In genomic region chr4:98491862-98492554, GRCh38 we compare ENCODE assay signal across 10 cellular contexts.
DNase-seq lines count a peak whose midpoint lies in the region; ATAC-seq and TF ChIP-seq lines count a peak whose summit lies in the region.
"Had no signal": no experiment of that assay in that cellular context is flagged by ENCODE, and none has a peak within 500 bp of the region (broad histone marks: within the 10 kb centered on the region; RNA-seq: fewer than 3 reads in every experiment).

No MANE protein-coding gene starts in this region.

- no peak overlapping the region for H3K4me3 Mint-ChIP-seq in T-helper 17 cell

- H3K27me3 ChIP-seq in osteoblast (ENCODE audit: insufficient read depth, low read length): no peaks in the 10 kb centered on the region
- H3K27me3 ChIP-seq: BLaER1 treated with 17β-estradiol and CSF1 and Interleukin-3, amounts not matched to agents 10 nM and 100 nM had no signal

- peaks cover 23% of the 10 kb centered on the region for H3K4me1 ChIP-seq in osteoblast (ENCODE audit: insufficient read depth, low read length)
- H3K4me1 ChIP-seq: BLaER1 treated with 17β-estradiol and CSF1 and Interleukin-3, amounts not matched to agents 10 nM and 100 nM had no signal

- no peak for ATAC-seq in T-helper 17 cell

- H3K79me2 ChIP-seq in osteoblast (ENCODE audit: insufficient read depth, low read length): peaks cover 56% of the 10 kb centered on the region

- H3K4me2 ChIP-seq in osteoblast (ENCODE audit: insufficient read depth, low read length): peak overlapping the region; percentile 10
- H3K4me2 ChIP-seq: BLaER1 treated with 17β-estradiol and CSF1 and Interleukin-3, amounts not matched to agents 10 nM and 100 nM had no signal

- H4K20me1 ChIP-seq in osteoblast (ENCODE audit: insufficient read depth, low read length): no peaks in the 10 kb centered on the region
- H4K20me1 ChIP-seq: BLaER1 treated with 17β-estradiol and CSF1 and Interleukin-3, amounts not matched to agents 10 nM and 100 nM had no signal

- H3K36me3 ChIP-seq in osteoblast (ENCODE audit: insufficient read depth, low read length): no peaks in the 10 kb centered on the region
- H3K36me3 ChIP-seq: BLaER1 treated with 17β-estradiol and CSF1 and Interleukin-3, amounts not matched to agents 10 nM and 100 nM had no signal

- no peaks in the 10 kb centered on the region for H3K36me3 Mint-ChIP-seq in T-helper 17 cell (ENCODE audit: low read depth)

- TF ChIP-seq CTCF in osteoblast (IDR thresholded peaks at IDR 0.05; ENCODE audit: extremely low read depth, low read depth, low read length): no peak

- no peak overlapping the region for H2AFZ ChIP-seq in osteoblast (ENCODE audit: low read length)

- H3K27ac ChIP-seq in osteoblast (ENCODE audit: low read depth, low read length): peak overlapping the region; percentile 50
- H3K27ac ChIP-seq: BLaER1 treated with 17β-estradiol and CSF1 and Interleukin-3, amounts not matched to agents 10 nM and 100 nM had no signal

- peak overlapping the region; percentile 19 for H3K27ac Mint-ChIP-seq in T-helper 17 cell

- no peak overlapping the region for H3K4me3 ChIP-seq in osteoblast (ENCODE audit: insufficient read depth, low read length)
- H3K4me3 ChIP-seq: BLaER1 treated with 17β-estradiol and CSF1 and Interleukin-3, amounts not matched to agents 10 nM and 100 nM had no signal

- DNase-seq in EL: peak; percentile 38
- no peak for DNase-seq in T-helper 17 cell
- peak; percentile 46 for DNase-seq in fibroblast of peridontal ligament (ENCODE audit: extremely low read depth)
- DNase-seq in osteoblast (ENCODE audit: insufficient read length, low spot score, missing footprints): no peak
- no peak for DNase-seq in CD1c-positive myeloid dendritic cell (ENCODE audit: extremely low spot score)
- DNase-seq in NCI-H526 (lab: John Stamatoyannopoulos, UW): no peak
- DNase-seq in NCI-H1436 (lab: John Stamatoyannopoulos, UW): no peak
- DNase-seq in MV-4-11 (lab: John Stamatoyannopoulos, UW): no peak
- DNase-seq: stimulated activated CD4-positive, alpha-beta T cell treated with anti-CD3 and anti-CD28 coated beads, Interleukin-2, amount 100 ng/mL, for 48 hours had no signal

- H3K27me3 Mint-ChIP-seq in T-helper 17 cell: no peaks in the 10 kb centered on the region

- H3K9me3 ChIP-seq in T-helper 17 cell (ENCODE audit: control insufficient read depth, low read length, poor library complexity, severe bottlenecking): no peaks in the 10 kb centered on the region
- no peaks in the 10 kb centered on the region for H3K9me3 ChIP-seq in osteoblast (ENCODE audit: low read depth, low read length)
- H3K9me3 ChIP-seq: BLaER1 treated with 17β-estradiol and CSF1 and Interleukin-3, amounts not matched to agents 10 nM and 100 nM had no signal

- H3K4me1 Mint-ChIP-seq in T-helper 17 cell: peaks cover 32% of the 10 kb centered on the region

Comparison
In these comparisons a context has a peak if more than half of its experiments do, and no peak if none do; other contexts are left out.
1. DNase-seq: peak in EL (single experiment) and fibroblast of peridontal ligament (single experiment); none in T-helper 17 cell (0 of 3), osteoblast (single experiment), CD1c-positive myeloid dendritic cell (single experiment), NCI-H526 (0 of 2), NCI-H1436 (single experiment) and MV-4-11 (single experiment).